11 cellular contexts compared by ENCODE assay signal in the genomic region with DNA sequence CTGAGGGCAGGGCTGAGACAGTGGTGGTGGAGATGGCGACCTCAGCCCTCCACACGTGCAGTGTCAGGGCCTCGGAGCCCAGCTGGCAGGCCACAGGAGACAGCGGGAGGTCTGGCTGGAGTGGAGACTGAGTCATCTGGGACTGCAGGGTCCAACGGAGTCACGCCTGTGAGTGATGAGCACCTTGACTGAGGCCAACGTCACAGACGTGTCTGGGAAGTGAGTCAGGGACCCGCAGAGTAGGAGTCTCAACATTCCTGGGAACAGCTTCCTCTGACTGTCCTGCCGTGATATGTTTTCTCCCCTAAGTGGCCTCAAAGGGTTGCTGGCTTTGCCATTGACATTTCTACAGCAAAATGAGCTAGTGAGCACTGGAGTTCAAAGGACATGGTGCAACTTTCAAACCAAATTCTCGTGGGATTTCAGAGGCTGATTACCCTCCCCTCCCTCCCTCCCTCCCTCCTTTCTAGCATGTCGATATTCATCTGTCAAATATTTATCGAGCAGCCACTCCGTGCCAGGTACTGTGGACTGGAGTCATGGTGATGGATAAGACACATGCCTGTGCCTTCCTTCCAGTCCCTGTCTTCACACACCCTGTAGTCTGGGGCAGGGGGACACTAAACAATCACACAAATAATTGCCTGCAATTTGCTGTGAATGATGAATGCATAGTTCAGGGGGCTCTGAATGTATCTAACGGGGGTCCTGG. TPM values are rescaled to one million over a fixed set of nuclear protein-coding genes. Genes with fewer than 3 reads are reported as not detected.
DNase-seq lines count a peak whose midpoint lies in the region; ATAC-seq and TF ChIP-seq lines count a peak whose summit lies in the region.
"Had no signal": no experiment of that assay in that cellular context is flagged by ENCODE, and none has a peak within 500 bp of the region (broad histone marks: within the 10 kb centered on the region; RNA-seq: fewer than 3 reads in every experiment).

No MANE protein-coding gene starts in this region.

- no peaks in the 10 kb centered on the region for H3K27me3 ChIP-seq in smooth muscle cell (ENCODE audit: low read depth)

- H3K4me3 ChIP-seq in smooth muscle cell: no peak overlapping the region

- no peaks in the 10 kb centered on the region for H3K79me2 ChIP-seq in smooth muscle cell (ENCODE audit: low read depth)

- H4K20me1 ChIP-seq in smooth muscle cell (ENCODE audit: low read depth): no peaks in the 10 kb centered on the region

- H3K4me2 ChIP-seq in smooth muscle cell: peak overlapping the region; percentile 67

- no peak overlapping the region for H3K27ac Mint-ChIP-seq in activated T-cell treated with anti-CD3 and anti-CD28 coated beads, Interleukin-2, amount 50 U/mL, for 72 hours
- H3K27ac Mint-ChIP-seq: activated CD4-positive, alpha-beta memory T cell treated with anti-CD3 and anti-CD28 coated beads, Interleukin-2, amount 10 ng/mL, durations not matched to agents 7 days and 5 days; memory B cell had no signal

- no peaks in the 10 kb centered on the region for H3F3A ChIP-seq in smooth muscle cell (ENCODE audit: low read depth)

- H3K36me3 ChIP-seq in smooth muscle cell (ENCODE audit: low read depth): no peaks in the 10 kb centered on the region

- 12% methylated on average over 15 of the region's 15 CpGs for WGBS in smooth muscle cell (ENCODE audit: low lambda C conversion rate)

- peak; percentile 100 for DNase-seq in HCEC 1CT
- DNase-seq in T1000 (lab: John Stamatoyannopoulos, UW): peak; percentile 92
- DNase-seq in glomerular visceral epithelial cell (ENCODE audit: extremely low spot score): peak; percentile 99
- DNase-seq in smooth muscle cell (lab: John Stamatoyannopoulos, UW; ENCODE audit: unreplicated experiment): peak; percentile 26
- DNase-seq in NCI-H1417 (lab: John Stamatoyannopoulos, UW): no peak
- DNase-seq in activated T-cell treated with anti-CD3 and anti-CD28 coated beads, Interleukin-2, amount 50 U/mL, for 72 hours: no peak
- DNase-seq: activated CD4-positive, alpha-beta memory T cell treated with anti-CD3 and anti-CD28 coated beads, Interleukin-2, amount 10 ng/mL, durations not matched to agents 7 days and 5 days; cortex of kidney had no signal

- H3K4me3 Mint-ChIP-seq in activated T-cell treated with anti-CD3 and anti-CD28 coated beads, Interleukin-2, amount 50 U/mL, for 72 hours: no peak overlapping the region
- H3K4me3 Mint-ChIP-seq: activated CD4-positive, alpha-beta memory T cell treated with anti-CD3 and anti-CD28 coated beads, Interleukin-2, amount 10 ng/mL, durations not matched to agents 7 days and 5 days; memory B cell had no signal

- H3K4me1 ChIP-seq in smooth muscle cell (ENCODE audit: low read depth): no peaks in the 10 kb centered on the region

- ATAC-seq in GM19328 (IDR thresholded peaks at IDR 0.05; ENCODE audit: unreplicated experiment) (no peak), HG03025 (IDR thresholded peaks at IDR 0.05; ENCODE audit: low FRiP score, unreplicated experiment) (no peak)
- ATAC-seq in activated T-cell treated with anti-CD3 and anti-CD28 coated beads, Interleukin-2, amount 50 U/mL, for 72 hours (replicated peaks in 1 of 2): no peak

- no peak overlapping the region for H2AFZ ChIP-seq in smooth muscle cell (ENCODE audit: low read depth)

- H3K9ac ChIP-seq in smooth muscle cell (ENCODE audit: low read depth): peak overlapping the region; percentile 96

- peaks cover 12% of the 10 kb centered on the region for H3K27me3 Mint-ChIP-seq in activated T-cell treated with anti-CD3 and anti-CD28 coated beads, Interleukin-2, amount 50 U/mL, for 72 hours (ENCODE audit: low read depth)

- peak overlapping the region; percentile 99 for H3K27ac ChIP-seq in smooth muscle cell (ENCODE audit: low read depth)

- no peaks in the 10 kb centered on the region for H3K4me1 Mint-ChIP-seq in activated T-cell treated with anti-CD3 and anti-CD28 coated beads, Interleukin-2, amount 50 U/mL, for 72 hours (ENCODE audit: low read depth)
- H3K4me1 Mint-ChIP-seq: activated CD4-positive, alpha-beta memory T cell treated with anti-CD3 and anti-CD28 coated beads, Interleukin-2, amount 10 ng/mL, durations not matched to agents 7 days and 5 days had no signal

- no peaks in the 10 kb centered on the region for H3K9me3 ChIP-seq in smooth muscle cell (replicated peaks; ENCODE audit: low read depth)

- H3K36me3 Mint-ChIP-seq in activated T-cell treated with anti-CD3 and anti-CD28 coated beads, Interleukin-2, amount 50 U/mL, for 72 hours (ENCODE audit: insufficient read depth in 2 of 2): no peaks in the 10 kb centered on the region
- H3K36me3 Mint-ChIP-seq: memory B cell had no signal

- H3K9me3 Mint-ChIP-seq in activated T-cell treated with anti-CD3 and anti-CD28 coated beads, Interleukin-2, amount 50 U/mL, for 72 hours: no peaks in the 10 kb centered on the region
- H3K9me3 Mint-ChIP-seq: activated CD4-positive, alpha-beta memory T cell treated with anti-CD3 and anti-CD28 coated beads, Interleukin-2, amount 10 ng/mL, durations not matched to agents 7 days and 5 days; memory B cell had no signal

- no peak for TF ChIP-seq CTCF in smooth muscle cell (IDR thresholded peaks at IDR 0.05; ENCODE audit: borderline replicate concordance, insufficient read depth, poor library complexity, severe bottlenecking)

RNA-seq across cellular contexts. Expression of gene AMOTL2, which starts 53.3 kb away (rescaled TPM):
- 103 and 114 TPM in 2 replicates for total RNA-seq in smooth muscle cell
- polyA plus RNA-seq in smooth muscle cell: 92.1 and 109 TPM in 2 replicates
- under 1 TPM in 1 of 2 donors, not detected in 1; 0.07 TPM for total RNA-seq in activated T-cell treated with anti-CD3 and anti-CD28 coated beads, Interleukin-2, amount 50 U/mL, for 72 hours
- total RNA-seq: activated CD4-positive, alpha-beta memory T cell treated with anti-CD3 and anti-CD28 coated beads, Interleukin-2, amount 10 ng/mL, durations not matched to agents 7 days and 5 days had no signal

RNA-seq across cellular contexts. Expression of gene ANAPC13, which starts 58.2 kb away (rescaled TPM):
- total RNA-seq in smooth muscle cell: 115 and 119 TPM in 2 replicates
- 93.8 and 114 TPM in 2 replicates for polyA plus RNA-seq in smooth muscle cell
- total RNA-seq in activated T-cell treated with anti-CD3 and anti-CD28 coated beads, Interleukin-2, amount 50 U/mL, for 72 hours: 10 to 100 TPM; 40.0 to 47.6 TPM

RNA-seq across cellular contexts. Expression of gene CEP63, which starts 58.3 kb away (rescaled TPM):
- total RNA-seq in smooth muscle cell: 16.9 and 20.2 TPM in 2 replicates
- polyA plus RNA-seq in smooth muscle cell: 21.4 and 24.5 TPM in 2 replicates
- total RNA-seq in activated T-cell treated with anti-CD3 and anti-CD28 coated beads, Interleukin-2, amount 50 U/mL, for 72 hours: 10 to 100 TPM; 25.1 to 33.6 TPM

Comparison
In these comparisons a context has a peak if more than half of its experiments do, and no peak if none do; other contexts are left out.
1. DNase-seq: peak in HCEC 1CT (single experiment), T1000 (single experiment), glomerular visceral epithelial cell (single experiment) and smooth muscle cell (single experiment); none in NCI-H1417 (0 of 3) and activated T-cell treated with anti-CD3 and anti-CD28 coated beads, Interleukin-2, amount 50 U/mL, for 72 hours (0 of 2).
2. RNA of gene AMOTL2, which starts 53.3 kb away (total RNA-seq): 103 to 114 TPM in smooth muscle cell; 0.07 TPM in activated T-cell treated with anti-CD3 and anti-CD28 coated beads, Interleukin-2, amount 50 U/mL, for 72 hours; every median in the first group is over 10 times any median in the second.